ENCODE assay signal across 16 cellular contexts in the genomic region with DNA sequence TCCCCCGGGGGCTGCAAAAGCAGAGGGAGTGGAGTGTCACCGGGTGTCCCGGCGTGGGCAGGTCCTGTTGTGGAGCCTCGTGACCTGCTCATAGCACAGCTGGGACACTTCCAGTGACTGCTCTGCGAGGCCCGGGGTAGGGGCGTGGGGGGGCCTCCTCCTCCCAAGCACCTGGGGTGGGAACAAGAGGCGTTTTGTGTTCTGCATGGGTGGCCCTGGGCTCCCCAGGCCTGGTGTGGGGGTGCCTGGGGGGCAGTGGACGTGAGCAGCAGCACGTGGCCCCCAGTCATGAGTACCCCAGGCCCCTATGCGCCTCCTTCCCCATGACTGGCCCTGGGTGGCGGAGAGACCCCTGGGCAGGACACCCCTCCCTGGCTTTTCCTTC.
"Had no signal": no experiment of that assay in that cellular context is flagged by ENCODE, and none has a peak within 500 bp of the region (broad histone marks: within the 10 kb centered on the region; RNA-seq: fewer than 3 reads in every experiment).

No MANE protein-coding gene starts in this region.

- H3K4me3 Mint-ChIP-seq: activated naive CD4-positive, alpha-beta T cell treated with anti-CD3 and anti-CD28 coated beads, Interleukin-2, amount 50 U/mL, for 24 hours; activated T-helper 17 cell treated with anti-CD3 and anti-CD28 coated beads, Interleukin-2, amount 50 U/mL, for 72 hours; brain; central memory CD8-positive, alpha-beta T cell; naive thymus-derived CD8-positive, alpha-beta T cell had no signal

- FAIRE-seq: endothelial cell of umbilical vein had no signal

- H3K9me3 ChIP-seq: esophagus squamous epithelium, mucosa of descending colon, prostate gland, SK-N-SH had no signal

- H3K27me3 Mint-ChIP-seq: activated naive CD4-positive, alpha-beta T cell treated with anti-CD3 and anti-CD28 coated beads, Interleukin-2, amount 50 U/mL, for 24 hours; activated T-helper 17 cell treated with anti-CD3 and anti-CD28 coated beads, Interleukin-2, amount 50 U/mL, for 72 hours; central memory CD8-positive, alpha-beta T cell had no signal

- H3K4me1 ChIP-seq: esophagus squamous epithelium, prostate gland had no signal

- ATAC-seq: activated T-helper 17 cell treated with anti-CD3 and anti-CD28 coated beads, Interleukin-2, amount 50 U/mL, for 72 hours; mucosa of descending colon; naive thymus-derived CD8-positive, alpha-beta T cell had no signal

- H3K4me3 ChIP-seq: esophagus squamous epithelium, mucosa of descending colon, prostate gland had no signal

- H3K27me3 ChIP-seq: esophagus squamous epithelium had no signal

- H3K36me3 ChIP-seq: esophagus squamous epithelium, prostate gland had no signal

- H3K36me3 Mint-ChIP-seq: activated naive CD4-positive, alpha-beta T cell treated with anti-CD3 and anti-CD28 coated beads, Interleukin-2, amount 50 U/mL, for 24 hours; brain had no signal

- DNase-seq: activated CD4-positive, CD25-positive, alpha-beta regulatory T cell treated with anti-CD3 and anti-CD28 coated beads, Interleukin-2, amount 50 U/mL, for 72 hours; cortex of kidney; effector CD4-positive, alpha-beta T cell; esophagus squamous epithelium; SK-N-SH; stimulated activated naive CD4-positive, alpha-beta T cell; T1000; trophoblast cell had no signal

- H3K27ac Mint-ChIP-seq: activated naive CD4-positive, alpha-beta T cell treated with anti-CD3 and anti-CD28 coated beads, Interleukin-2, amount 50 U/mL, for 24 hours; activated T-helper 17 cell treated with anti-CD3 and anti-CD28 coated beads, Interleukin-2, amount 50 U/mL, for 72 hours; brain; naive thymus-derived CD8-positive, alpha-beta T cell had no signal

- H3K9me3 Mint-ChIP-seq: activated naive CD4-positive, alpha-beta T cell treated with anti-CD3 and anti-CD28 coated beads, Interleukin-2, amount 50 U/mL, for 24 hours; activated T-helper 17 cell treated with anti-CD3 and anti-CD28 coated beads, Interleukin-2, amount 50 U/mL, for 72 hours; central memory CD8-positive, alpha-beta T cell; naive thymus-derived CD8-positive, alpha-beta T cell had no signal

- H3K27ac ChIP-seq: esophagus squamous epithelium, prostate gland had no signal

- H3K4me1 Mint-ChIP-seq: central memory CD8-positive, alpha-beta T cell had no signal
